In genomic region chr17:148757-149156, GRCh38 we compare ENCODE assay signal across 22 cellular contexts. TPM values are rescaled to one million over a fixed set of nuclear protein-coding genes. Genes with fewer than 3 reads are reported as not detected.
DNase-seq lines count a peak whose midpoint lies in the region; ATAC-seq and TF ChIP-seq lines count a peak whose summit lies in the region.
"Had no signal": no experiment of that assay in that cellular context is flagged by ENCODE, and none has a peak within 500 bp of the region (broad histone marks: within the 10 kb centered on the region; RNA-seq: fewer than 3 reads in every experiment).

No MANE protein-coding gene starts in this region.

- H3K27me3 ChIP-seq in sigmoid colon, result no peaks in the 10 kb centered on the region
- H3K27me3 ChIP-seq: BE2C had no signal

- peaks cover 4% of the 10 kb centered on the region for H3K9me3 Mint-ChIP-seq in glutamatergic neuron (ENCODE audit: unreplicated experiment)
- H3K9me3 Mint-ChIP-seq: CD8-positive, alpha-beta T cell had no signal

- no peak for TF ChIP-seq EP300 in sigmoid colon (IDR thresholded peaks at IDR 0.05)

- H3K27ac Mint-ChIP-seq in T-helper 17 cell (peak overlapping the region; percentile 74), glutamatergic neuron (ENCODE audit: unreplicated experiment) (no peak overlapping the region)
- H3K27ac Mint-ChIP-seq: CD8-positive, alpha-beta T cell had no signal

- no peak for TF ChIP-seq CTCF in glutamatergic neuron (IDR thresholded peaks at IDR 0.05; ENCODE audit: partially characterized antibody, unreplicated experiment)
- TF ChIP-seq CTCF in mucosa of descending colon (IDR thresholded peaks at IDR 0.05), result no peak
- no peak for TF ChIP-seq CTCF in sigmoid colon (IDR thresholded peaks at IDR 0.05)

- H3K27ac ChIP-seq in sigmoid colon, result no peak overlapping the region

- H3K9me3 ChIP-seq in T-helper 17 cell (ENCODE audit: control insufficient read depth, low read length, poor library complexity, severe bottlenecking) (no peaks in the 10 kb centered on the region), mucosa of descending colon (no peaks in the 10 kb centered on the region), sigmoid colon (no peaks in the 10 kb centered on the region)
- H3K9me3 ChIP-seq: BE2C had no signal

- H3K4me3 ChIP-seq in mucosa of descending colon (no peak overlapping the region), sigmoid colon (no peak overlapping the region)

- ATAC-seq in T-helper 17 cell (no peak), mucosa of descending colon (no peak), GM21619 (IDR thresholded peaks at IDR 0.05; ENCODE audit: unreplicated experiment) (no peak)
- ATAC-seq: CD8-positive, alpha-beta T cell; Panc1 had no signal

- TF ChIP-seq POLR2A in sigmoid colon (IDR thresholded peaks at IDR 0.05), result no peak

- H3K4me3 Mint-ChIP-seq in T-helper 17 cell (no peak overlapping the region), glutamatergic neuron (ENCODE audit: unreplicated experiment) (no peak overlapping the region)
- H3K4me3 Mint-ChIP-seq: CD8-positive, alpha-beta T cell had no signal

- no peaks in the 10 kb centered on the region for H3K36me3 Mint-ChIP-seq in T-helper 17 cell (ENCODE audit: low read depth)
- no peaks in the 10 kb centered on the region for H3K36me3 Mint-ChIP-seq in glutamatergic neuron (ENCODE audit: unreplicated experiment)
- H3K36me3 Mint-ChIP-seq: CD8-positive, alpha-beta T cell had no signal

- WGBS in sigmoid colon, 2 donors, result 67 to 84% methylated on average over 11 of the region's 11 CpGs

- H3K36me3 ChIP-seq in mucosa of descending colon (ENCODE audit: low read depth), result no peaks in the 10 kb centered on the region
- H3K36me3 ChIP-seq in sigmoid colon, result no peaks in the 10 kb centered on the region
- H3K36me3 ChIP-seq: BE2C had no signal

- H3K4me1 ChIP-seq in mucosa of descending colon (ENCODE audit: low read depth) (no peaks in the 10 kb centered on the region), sigmoid colon (peaks cover 0 to under 1% (median under 1%) of the 10 kb centered on the region in 4 donors)
- H3K4me1 ChIP-seq: BE2C had no signal

- DNase-seq in T-helper 17 cell, result no peak
- peak; percentile 5 for DNase-seq in glutamatergic neuron
- DNase-seq in mucosa of descending colon, result peak in 2 of 3 donors; percentile 5 to 16
- DNase-seq in sigmoid colon, result peak; percentile 48
- no peak for DNase-seq in NCI-H2081 treated with DMSO at 0.1 percent for 48 hours (lab: John Stamatoyannopoulos, UW)
- no peak for DNase-seq in stimulated activated CD4-positive, alpha-beta T cell treated with anti-CD3 and anti-CD28 coated beads, Interleukin-2, amount 100 ng/mL, for 24 hours
- DNase-seq in activated CD4-positive, alpha-beta T cell treated with anti-CD3 and anti-CD28 coated beads, Interleukin-2, amount 50 U/mL, for 1 hour, result no peak
- DNase-seq: BE2C, DND-41, GDM1, Karpas-422, MM.1S, NCI-H187 treated with DMSO at 0.1 percent for 48 hours, NCI-H2171, NCI-H446 treated with DMSO at 0.1 percent for 48 hours, NCI-H774, SHP77 treated with DMSO at 0.1 percent for 48 hours had no signal

- intact Hi-C loops in mucosa of descending colon (cut with DNase I, micrococcal nuclease), result loop anchor here in 1 of 2 donors (5.0 kb wide), 1 partner anchor 244 kb away; no protein-coding TSS in a partner anchor
- intact Hi-C loops in sigmoid colon (cut with DNase I), result no loop called here

- no peaks in the 10 kb centered on the region for H3K4me1 Mint-ChIP-seq in T-helper 17 cell
- no peaks in the 10 kb centered on the region for H3K4me1 Mint-ChIP-seq in glutamatergic neuron (ENCODE audit: low read depth, unreplicated experiment)

- H3K27me3 Mint-ChIP-seq in T-helper 17 cell (peaks cover 10% of the 10 kb centered on the region), glutamatergic neuron (ENCODE audit: unreplicated experiment) (no peaks in the 10 kb centered on the region)

RNA-seq across cellular contexts. Expression of gene SCGB1C2, which starts 11.4 kb away (rescaled TPM):
- total RNA-seq in T-helper 17 cell (not detected), glutamatergic neuron (ENCODE audit: unreplicated experiment) (not detected), mucosa of descending colon (not detected), sigmoid colon (not detected)
- not detected for polyA plus RNA-seq in sigmoid colon
- total RNA-seq: CD8-positive, alpha-beta T cell; H4 had no signal
- polyA plus RNA-seq: AG04450 had no signal

RNA-seq across cellular contexts. Expression of gene DOC2B, which starts 32.7 kb away (rescaled TPM):
- total RNA-seq in T-helper 17 cell (under 1 TPM; 0.18 to 0.40 TPM), glutamatergic neuron (ENCODE audit: unreplicated experiment) (109 TPM), mucosa of descending colon (1 to 10 TPM; 3.2 to 6.7 (median 4.0) TPM), sigmoid colon (10 to 100 TPM in 1 of 4 donors, 1 to 10 TPM in 3; 2.5 to 12.5 (median 6.9) TPM)
- 1 to 10 TPM in 2 of 3 donors, under 1 TPM in 1; 0.46 to 7.4 (median 1.2) TPM for polyA plus RNA-seq in sigmoid colon
- total RNA-seq: H4 had no signal
- polyA plus RNA-seq: AG04450 had no signal

Comparison
In these comparisons a context has a peak if more than half of its experiments do, and no peak if none do; other contexts are left out.
1. DNase-seq: peak in glutamatergic neuron (single experiment), mucosa of descending colon (2 of 3) and sigmoid colon (single experiment); none in T-helper 17 cell (0 of 3), NCI-H2081 treated with DMSO at 0.1 percent for 48 hours (single experiment), stimulated activated CD4-positive, alpha-beta T cell treated with anti-CD3 and anti-CD28 coated beads, Interleukin-2, amount 100 ng/mL, for 24 hours (0 of 2) and activated CD4-positive, alpha-beta T cell treated with anti-CD3 and anti-CD28 coated beads, Interleukin-2, amount 50 U/mL, for 1 hour (single experiment).